ENCODE assay signal across 16 cellular contexts in the genomic region with DNA sequence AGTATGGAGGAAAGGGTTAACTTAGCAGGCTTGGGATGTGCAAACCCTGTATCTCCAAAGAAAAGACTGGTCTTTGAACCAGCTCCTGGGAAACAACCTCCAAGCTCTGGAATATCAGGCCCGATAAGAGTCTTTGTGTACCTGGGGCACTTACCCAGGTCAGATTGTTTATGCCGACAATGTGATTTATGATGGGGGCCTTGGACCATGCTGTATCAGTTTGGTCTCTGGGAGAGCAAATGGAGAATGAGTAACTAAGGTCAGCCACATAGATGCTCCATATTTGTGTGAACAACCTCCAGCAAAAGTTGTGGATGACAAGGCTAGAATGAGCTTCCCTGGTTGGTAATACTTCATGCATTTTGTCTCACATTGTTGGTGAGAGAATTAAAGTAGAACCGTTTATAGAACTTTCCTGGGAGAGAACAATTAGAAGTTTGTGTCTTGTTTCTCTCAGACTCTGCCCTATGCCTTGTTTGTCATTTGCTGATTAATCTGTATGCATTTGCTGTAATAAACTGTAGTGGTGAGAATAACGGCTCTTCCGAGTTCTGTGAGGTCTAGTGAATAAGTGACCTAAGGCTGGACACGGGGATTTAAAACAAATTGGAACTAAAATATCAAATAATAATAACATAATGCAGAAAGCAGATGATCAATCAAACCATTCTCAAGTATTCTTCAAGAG.
DNase-seq lines count a peak whose midpoint lies in the region; ATAC-seq and TF ChIP-seq lines count a peak whose summit lies in the region.
"Had no signal": no experiment of that assay in that cellular context is flagged by ENCODE, and none has a peak within 500 bp of the region (broad histone marks: within the 10 kb centered on the region; RNA-seq: fewer than 3 reads in every experiment).

No MANE protein-coding gene starts in this region.

- no peak for TF ChIP-seq POLR2A in breast epithelium (IDR thresholded peaks at IDR 0.05)
- TF ChIP-seq POLR2A in body of pancreas (IDR thresholded peaks at IDR 0.05): no peak

- H3K27me3 ChIP-seq in mammary epithelial cell (ENCODE audit: insufficient read depth, low read length) (no peaks in the 10 kb centered on the region), breast epithelium (no peaks in the 10 kb centered on the region), body of pancreas (no peaks in the 10 kb centered on the region), neural progenitor cell (no peaks in the 10 kb centered on the region), skeletal muscle tissue (ENCODE audit: control insufficient read depth in 3 of 3, insufficient read depth in 3 of 3, low read length in 3 of 3) (no peaks in the 10 kb centered on the region)

- in situ Hi-C loops in mammary epithelial cell (cut with MboI; ENCODE audit: low sequenced_read_pairs in 2 of 2): no loop called here

- peak overlapping the region; percentile 50 for H2AFZ ChIP-seq in mammary epithelial cell (ENCODE audit: low read depth, low read length)
- H2AFZ ChIP-seq in neural progenitor cell (replicated peaks): peak overlapping the region; percentile 28

- no peaks in the 10 kb centered on the region for H3K4me1 ChIP-seq in mammary epithelial cell (ENCODE audit: insufficient read depth, low read length)
- H3K4me1 ChIP-seq in breast epithelium: no peaks in the 10 kb centered on the region
- no peaks in the 10 kb centered on the region for H3K4me1 ChIP-seq in body of pancreas
- H3K4me1 ChIP-seq in neural progenitor cell: no peaks in the 10 kb centered on the region
- H3K4me1 ChIP-seq in skeletal muscle tissue (ENCODE audit: control insufficient read depth in 3 of 3, insufficient read depth in 3 of 3, low read length in 3 of 3): peaks cover 2 to 9% (median 7%) of the 10 kb centered on the region in 3 donors
- H3K4me1 ChIP-seq: HAP-1 had no signal

- intact Hi-C loops in mammary epithelial cell (cut with micrococcal nuclease): loop anchor here (5.0 kb wide), 1 partner anchor 35 kb away; no protein-coding TSS in a partner anchor
- intact Hi-C loops in breast epithelium (cut with DNase I; ENCODE audit: low total_unique reads): no loop called here
- intact Hi-C loops in body of pancreas (cut with DNase I): no loop called here

- H3K9me3 ChIP-seq in mammary epithelial cell (replicated peaks; ENCODE audit: insufficient read depth, low read length) (no peaks in the 10 kb centered on the region), breast epithelium (no peaks in the 10 kb centered on the region), body of pancreas (no peaks in the 10 kb centered on the region), neural progenitor cell (ENCODE audit: low read depth) (no peaks in the 10 kb centered on the region), skeletal muscle tissue (ENCODE audit: control insufficient read depth in 3 of 3, low read length in 3 of 3) (no peaks in the 10 kb centered on the region)
- H3K9me3 ChIP-seq: HAP-1 had no signal

- H3K36me3 ChIP-seq in mammary epithelial cell (ENCODE audit: insufficient read depth, low read length) (no peaks in the 10 kb centered on the region), breast epithelium (no peaks in the 10 kb centered on the region), body of pancreas (replicated peaks in 1 of 2; ENCODE audit: insufficient read depth in 1 of 2, low read depth in 2 of 2) (no peaks in the 10 kb centered on the region), neural progenitor cell (no peaks in the 10 kb centered on the region), skeletal muscle tissue (ENCODE audit: control insufficient read depth in 3 of 3, insufficient read depth in 3 of 3, low read length in 3 of 3) (no peaks in the 10 kb centered on the region)
- H3K36me3 ChIP-seq: HAP-1 had no signal

- H3K4me3 ChIP-seq in mammary epithelial cell (replicated peaks in 1 of 3; ENCODE audit: insufficient read depth in 1 of 3, low read depth in 2 of 3, low read length in 3 of 3) (no peak overlapping the region), breast epithelium (no peak overlapping the region), body of pancreas (no peak overlapping the region), neural progenitor cell (no peak overlapping the region), skeletal muscle tissue (ENCODE audit: low read length in 3 of 3) (no peak overlapping the region)
- H3K4me3 ChIP-seq: HAP-1 had no signal

- H3K9me3 Mint-ChIP-seq in neural progenitor cell: no peaks in the 10 kb centered on the region
- peaks cover 3% of the 10 kb centered on the region for H3K9me3 Mint-ChIP-seq in natural killer cell treated with Interleukin-12 subunit alpha and Interleukin-12 subunit beta and Interleukin-15 and Interleukin-18, amount 100 ng/mL, for 72 hours
- H3K9me3 Mint-ChIP-seq: CD8-positive, alpha-beta T cell; HFFc6 had no signal

- no TSS peak for BruUV-seq in mammary epithelial cell (replicated peaks; lab: Mats Ljungman, UMichigan)

- CTCF ChIA-PET in mammary epithelial cell (lab: Charles Lee; ENCODE audit: low non-redundant PET): no interaction called here

- TF ChIP-seq CTCF in mammary epithelial cell (conservative IDR thresholded peaks at IDR 0.05 in 1 of 2, IDR thresholded peaks at IDR 0.05 in 1 of 2; ENCODE audit: extremely low read depth in 1 of 2, insufficient read depth in 1 of 2, low read depth in 1 of 2, low read length in 2 of 2): no peak
- TF ChIP-seq CTCF in breast epithelium (IDR thresholded peaks at IDR 0.05): no peak
- TF ChIP-seq CTCF in body of pancreas (IDR thresholded peaks at IDR 0.05): no peak
- no peak for TF ChIP-seq CTCF in neural progenitor cell (IDR thresholded peaks at IDR 0.05)

- H3K27me3 Mint-ChIP-seq in neural progenitor cell (ENCODE audit: insufficient read depth, low read depth): peaks cover 2% of the 10 kb centered on the region
- H3K27me3 Mint-ChIP-seq in natural killer cell treated with Interleukin-12 subunit alpha and Interleukin-12 subunit beta and Interleukin-15 and Interleukin-18, amount 100 ng/mL, for 72 hours: no peaks in the 10 kb centered on the region

- dilution Hi-C loops in mammary epithelial cell (cut with HindIII; ENCODE audit: low sequenced_read_pairs): no loop called here

- H3K4me3 Mint-ChIP-seq in neural progenitor cell: no peak overlapping the region
- H3K4me3 Mint-ChIP-seq in natural killer cell treated with Interleukin-12 subunit alpha and Interleukin-12 subunit beta and Interleukin-15 and Interleukin-18, amount 100 ng/mL, for 72 hours: no peak overlapping the region
- H3K4me3 Mint-ChIP-seq: CD14-positive monocyte; CD8-positive, alpha-beta T cell; HFFc6 had no signal

- H3K4me2 ChIP-seq in mammary epithelial cell (ENCODE audit: insufficient read depth, low read depth, low read length) (no peak overlapping the region), neural progenitor cell (no peak overlapping the region)

- no peaks in the 10 kb centered on the region for H3K79me2 ChIP-seq in mammary epithelial cell (ENCODE audit: insufficient read depth, low read length)
- H3K79me2 ChIP-seq in neural progenitor cell (ENCODE audit: low read depth): no peaks in the 10 kb centered on the region

- ATAC-seq in body of pancreas (peak; percentile 91), HG02885 (IDR thresholded peaks at IDR 0.05; ENCODE audit: poor library complexity, unreplicated experiment) (no peak)
- ATAC-seq in natural killer cell treated with Interleukin-12 subunit alpha and Interleukin-12 subunit beta and Interleukin-15 and Interleukin-18, amount 100 ng/mL, for 72 hours: no peak
- ATAC-seq: CD8-positive, alpha-beta T cell had no signal

- H3K27ac ChIP-seq in mammary epithelial cell (ENCODE audit: insufficient read depth, low read depth, low read length): no peak overlapping the region
- H3K27ac ChIP-seq in breast epithelium: no peak overlapping the region
- peak overlapping the region in 3 of 4 donors; percentile 26 to 69 (median 36) for H3K27ac ChIP-seq in body of pancreas
- no peak overlapping the region for H3K27ac ChIP-seq in neural progenitor cell
- H3K27ac ChIP-seq in skeletal muscle tissue (ENCODE audit: low read depth, low read length): peak overlapping the region; percentile 8
- H3K27ac ChIP-seq: 22Rv1 had no signal

- no peaks in the 10 kb centered on the region for H3F3A ChIP-seq in neural progenitor cell (ENCODE audit: low read depth)

- no peak overlapping the region for H3K27ac Mint-ChIP-seq in neural progenitor cell
- no peak overlapping the region for H3K27ac Mint-ChIP-seq in natural killer cell treated with Interleukin-12 subunit alpha and Interleukin-12 subunit beta and Interleukin-15 and Interleukin-18, amount 100 ng/mL, for 72 hours
- H3K27ac Mint-ChIP-seq: CD14-positive monocyte; CD8-positive, alpha-beta T cell; HFFc6 had no signal

- 69% methylated on average over 6 of the region's 6 CpGs for WGBS in mammary epithelial cell (ENCODE audit: low coverage, missing lambda C conversion rate)
- WGBS in body of pancreas, 2 donors: 17 to 28% methylated on average over 6 of the region's 6 CpGs

- H4K20me1 ChIP-seq in mammary epithelial cell (ENCODE audit: insufficient read depth, low read length): no peaks in the 10 kb centered on the region
- no peaks in the 10 kb centered on the region for H4K20me1 ChIP-seq in neural progenitor cell (ENCODE audit: low read depth)

- no peaks in the 10 kb centered on the region for H3K4me1 Mint-ChIP-seq in neural progenitor cell
- no peaks in the 10 kb centered on the region for H3K4me1 Mint-ChIP-seq in natural killer cell treated with Interleukin-12 subunit alpha and Interleukin-12 subunit beta and Interleukin-15 and Interleukin-18, amount 100 ng/mL, for 72 hours (ENCODE audit: low read depth in 2 of 2)
- H3K4me1 Mint-ChIP-seq: CD14-positive monocyte had no signal

- H3K9ac ChIP-seq in mammary epithelial cell (ENCODE audit: insufficient read depth, low read length) (no peak overlapping the region), neural progenitor cell (no peak overlapping the region), skeletal muscle tissue (ENCODE audit: low read depth in 1 of 3, low read length in 3 of 3) (no peak overlapping the region)

- no peaks in the 10 kb centered on the region for H3K36me3 Mint-ChIP-seq in neural progenitor cell
- H3K36me3 Mint-ChIP-seq in natural killer cell treated with Interleukin-12 subunit alpha and Interleukin-12 subunit beta and Interleukin-15 and Interleukin-18, amount 100 ng/mL, for 72 hours: no peaks in the 10 kb centered on the region
- H3K36me3 Mint-ChIP-seq: CD14-positive monocyte; CD8-positive, alpha-beta T cell had no signal

- DNase-seq in mammary epithelial cell: no peak
- no peak for DNase-seq in breast epithelium (ENCODE audit: low spot score in 2 of 2)
- DNase-seq in body of pancreas: peak; percentile 7 to 48 (median 15)
- DNase-seq in neural progenitor cell (ENCODE audit: low spot score): no peak
- DNase-seq in epidermal melanocyte (ENCODE audit: insufficient read length, low spot score): no peak
- DNase-seq in natural killer cell treated with Interleukin-12 subunit alpha and Interleukin-12 subunit beta and Interleukin-15 and Interleukin-18, amount 100 ng/mL, for 72 hours (ENCODE audit: low spot score): no peak
- DNase-seq: CD8-positive, alpha-beta T cell; COR-L47; DMS53; GF-D8; HFFc6 had no signal

Comparison
In these comparisons a context has a peak if more than half of its experiments do, and no peak if none do; other contexts are left out.
1. DNase-seq: peak in body of pancreas (4 of 4); none in mammary epithelial cell (single experiment), breast epithelium (0 of 2), neural progenitor cell (single experiment), epidermal melanocyte (single experiment) and natural killer cell treated with Interleukin-12 subunit alpha and Interleukin-12 subunit beta and Interleukin-15 and Interleukin-18, amount 100 ng/mL, for 72 hours (single experiment).
2. H3K27ac ChIP-seq: peak in body of pancreas (3 of 4) and skeletal muscle tissue (single experiment); none in mammary epithelial cell (single experiment), breast epithelium (0 of 2) and neural progenitor cell (single experiment).